Comparison of ENCODE assay signal across 1 cellular context in the genomic region with DNA sequence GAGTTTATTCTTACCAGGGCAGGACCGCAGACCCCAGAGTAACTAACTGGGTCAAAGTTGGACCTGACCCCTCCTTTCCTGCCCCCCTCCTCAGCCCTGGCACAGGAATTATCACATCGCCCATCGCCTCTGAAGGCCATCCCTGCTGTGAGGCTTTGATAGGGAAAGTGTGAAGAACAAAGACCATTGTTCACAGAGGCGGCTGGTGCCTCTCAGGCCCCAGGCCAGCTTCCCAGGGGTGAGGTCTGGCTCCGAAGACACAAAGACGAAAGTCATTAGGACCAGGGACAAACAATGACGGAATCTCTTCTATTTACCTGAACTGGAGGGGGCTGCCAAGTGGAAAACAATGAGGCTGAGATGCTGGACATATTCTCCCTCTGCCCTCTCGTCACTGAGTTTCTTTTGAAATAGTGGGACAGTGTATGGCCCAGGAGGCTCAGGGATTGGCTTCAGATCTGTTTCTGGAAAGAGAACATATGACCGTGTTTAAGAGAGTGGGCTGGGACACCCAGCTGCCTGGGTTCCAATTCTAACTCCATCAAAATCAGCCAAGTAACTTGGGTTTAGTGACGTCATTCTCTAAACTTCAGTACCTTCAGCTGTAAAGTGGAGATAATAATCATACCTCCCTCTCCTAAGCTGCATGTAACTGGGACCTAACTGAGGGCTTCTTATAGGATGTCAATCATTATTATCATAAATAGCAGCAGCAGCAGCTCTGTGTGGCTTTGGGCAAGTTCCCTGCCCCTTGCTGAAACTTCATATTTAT.
A peak's percentile ranks its signal among the peaks of the same experiment; 100 is the strongest.
TF ChIP-seq lines count a peak whose summit lies in the region.

No MANE protein-coding gene starts in this region.

TF ChIP-seq in WTC11, 78 proteins besides CTCF, POLR2A, EP300 and RAD21 (continued from another document and continues in another):
- TF ChIP-seq, protein P1, sequence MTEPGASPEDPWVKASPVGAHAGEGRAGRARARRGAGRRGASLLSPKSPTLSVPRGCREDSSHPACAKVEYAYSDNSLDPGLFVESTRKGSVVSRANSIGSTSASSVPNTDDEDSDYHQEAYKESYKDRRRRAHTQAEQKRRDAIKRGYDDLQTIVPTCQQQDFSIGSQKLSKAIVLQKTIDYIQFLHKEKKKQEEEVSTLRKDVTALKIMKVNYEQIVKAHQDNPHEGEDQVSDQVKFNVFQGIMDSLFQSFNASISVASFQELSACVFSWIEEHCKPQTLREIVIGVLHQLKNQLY (CRISPR knock-in tag; IDR thresholded peaks at IDR 0.05): no peak
- no peak for TF ChIP-seq ELF4 (CRISPR knock-in tag; IDR thresholded peaks at IDR 0.05; ENCODE audit: low read depth)
- TF ChIP-seq ATF1 (CRISPR knock-in tag; IDR thresholded peaks at IDR 0.05): no peak
- no peak for TF ChIP-seq ZNF317 (CRISPR knock-in tag; IDR thresholded peaks at IDR 0.05; ENCODE audit: borderline replicate concordance, low read depth)
- no peak for TF ChIP-seq NFATC4 (CRISPR knock-in tag; IDR thresholded peaks at IDR 0.05)
- TF ChIP-seq, protein P2, sequence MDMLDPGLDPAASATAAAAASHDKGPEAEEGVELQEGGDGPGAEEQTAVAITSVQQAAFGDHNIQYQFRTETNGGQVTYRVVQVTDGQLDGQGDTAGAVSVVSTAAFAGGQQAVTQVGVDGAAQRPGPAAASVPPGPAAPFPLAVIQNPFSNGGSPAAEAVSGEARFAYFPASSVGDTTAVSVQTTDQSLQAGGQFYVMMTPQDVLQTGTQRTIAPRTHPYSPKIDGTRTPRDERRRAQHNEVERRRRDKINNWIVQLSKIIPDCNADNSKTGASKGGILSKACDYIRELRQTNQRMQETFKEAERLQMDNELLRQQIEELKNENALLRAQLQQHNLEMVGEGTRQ (CRISPR knock-in tag; IDR thresholded peaks at IDR 0.05): 0 out of 2 replicates have a peak, but pooled peaks have one; percentile 16
- no peak for TF ChIP-seq ZNF232 (CRISPR knock-in tag; IDR thresholded peaks at IDR 0.05)
- TF ChIP-seq SP1 (CRISPR knock-in tag; conservative IDR thresholded peaks at IDR 0.05): peak; percentile 74
- TF ChIP-seq JAZF1 (CRISPR knock-in tag; IDR thresholded peaks at IDR 0.05): no peak
- no peak for TF ChIP-seq RORB (CRISPR knock-in tag; IDR thresholded peaks at IDR 0.05)
- TF ChIP-seq FOXP1 (CRISPR knock-in tag; IDR thresholded peaks at IDR 0.05; ENCODE audit: borderline replicate concordance): peak; percentile 75; the same call in 1 of the 2 replicates
- TF ChIP-seq SMAD3 (CRISPR knock-in tag; IDR thresholded peaks at IDR 0.05; ENCODE audit: borderline replicate concordance): 0 out of 2 replicates have a peak, but pooled peaks have one; percentile 53
- TF ChIP-seq ZNF263 (CRISPR knock-in tag; IDR thresholded peaks at IDR 0.05; ENCODE audit: low read depth): no peak
- TF ChIP-seq, protein P3, sequence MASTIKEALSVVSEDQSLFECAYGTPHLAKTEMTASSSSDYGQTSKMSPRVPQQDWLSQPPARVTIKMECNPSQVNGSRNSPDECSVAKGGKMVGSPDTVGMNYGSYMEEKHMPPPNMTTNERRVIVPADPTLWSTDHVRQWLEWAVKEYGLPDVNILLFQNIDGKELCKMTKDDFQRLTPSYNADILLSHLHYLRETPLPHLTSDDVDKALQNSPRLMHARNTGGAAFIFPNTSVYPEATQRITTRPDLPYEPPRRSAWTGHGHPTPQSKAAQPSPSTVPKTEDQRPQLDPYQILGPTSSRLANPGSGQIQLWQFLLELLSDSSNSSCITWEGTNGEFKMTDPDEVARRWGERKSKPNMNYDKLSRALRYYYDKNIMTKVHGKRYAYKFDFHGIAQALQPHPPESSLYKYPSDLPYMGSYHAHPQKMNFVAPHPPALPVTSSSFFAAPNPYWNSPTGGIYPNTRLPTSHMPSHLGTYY (CRISPR knock-in tag; IDR thresholded peaks at IDR 0.05): no peak
- TF ChIP-seq NR2C2 (CRISPR knock-in tag; IDR thresholded peaks at IDR 0.05): no peak
- TF ChIP-seq FOXK1 (CRISPR knock-in tag; IDR thresholded peaks at IDR 0.05): peak; percentile 91
- no peak for TF ChIP-seq FOXJ3 (CRISPR knock-in tag; IDR thresholded peaks at IDR 0.05; ENCODE audit: borderline replicate concordance)
- no peak for TF ChIP-seq NFYB (CRISPR knock-in tag; conservative IDR thresholded peaks at IDR 0.05; ENCODE audit: low read depth)
- no peak for TF ChIP-seq RELA (CRISPR knock-in tag; IDR thresholded peaks at IDR 0.05; ENCODE audit: borderline replicate concordance)
- TF ChIP-seq ETV6 (CRISPR knock-in tag; IDR thresholded peaks at IDR 0.05): peak; percentile 75; the same call in 1 of the 2 replicates
- TF ChIP-seq, protein P4, sequence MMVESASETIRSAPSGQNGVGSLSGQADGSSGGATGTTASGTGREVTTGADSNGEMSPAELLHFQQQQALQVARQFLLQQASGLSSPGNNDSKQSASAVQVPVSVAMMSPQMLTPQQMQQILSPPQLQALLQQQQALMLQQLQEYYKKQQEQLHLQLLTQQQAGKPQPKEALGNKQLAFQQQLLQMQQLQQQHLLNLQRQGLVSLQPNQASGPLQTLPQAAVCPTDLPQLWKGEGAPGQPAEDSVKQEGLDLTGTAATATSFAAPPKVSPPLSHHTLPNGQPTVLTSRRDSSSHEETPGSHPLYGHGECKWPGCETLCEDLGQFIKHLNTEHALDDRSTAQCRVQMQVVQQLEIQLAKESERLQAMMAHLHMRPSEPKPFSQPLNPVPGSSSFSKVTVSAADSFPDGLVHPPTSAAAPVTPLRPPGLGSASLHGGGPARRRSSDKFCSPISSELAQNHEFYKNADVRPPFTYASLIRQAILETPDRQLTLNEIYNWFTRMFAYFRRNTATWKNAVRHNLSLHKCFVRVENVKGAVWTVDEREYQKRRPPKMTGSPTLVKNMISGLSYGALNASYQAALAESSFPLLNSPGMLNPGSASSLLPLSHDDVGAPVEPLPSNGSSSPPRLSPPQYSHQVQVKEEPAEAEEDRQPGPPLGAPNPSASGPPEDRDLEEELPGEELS (CRISPR knock-in tag; IDR thresholded peaks at IDR 0.05): peak; percentile 88; the same call in 1 of the 2 replicates
- TF ChIP-seq TEAD4 (CRISPR knock-in tag; IDR thresholded peaks at IDR 0.05): no peak
- no peak for TF ChIP-seq ZNF416 (CRISPR knock-in tag; IDR thresholded peaks at IDR 0.05)
- TF ChIP-seq, protein P5, sequence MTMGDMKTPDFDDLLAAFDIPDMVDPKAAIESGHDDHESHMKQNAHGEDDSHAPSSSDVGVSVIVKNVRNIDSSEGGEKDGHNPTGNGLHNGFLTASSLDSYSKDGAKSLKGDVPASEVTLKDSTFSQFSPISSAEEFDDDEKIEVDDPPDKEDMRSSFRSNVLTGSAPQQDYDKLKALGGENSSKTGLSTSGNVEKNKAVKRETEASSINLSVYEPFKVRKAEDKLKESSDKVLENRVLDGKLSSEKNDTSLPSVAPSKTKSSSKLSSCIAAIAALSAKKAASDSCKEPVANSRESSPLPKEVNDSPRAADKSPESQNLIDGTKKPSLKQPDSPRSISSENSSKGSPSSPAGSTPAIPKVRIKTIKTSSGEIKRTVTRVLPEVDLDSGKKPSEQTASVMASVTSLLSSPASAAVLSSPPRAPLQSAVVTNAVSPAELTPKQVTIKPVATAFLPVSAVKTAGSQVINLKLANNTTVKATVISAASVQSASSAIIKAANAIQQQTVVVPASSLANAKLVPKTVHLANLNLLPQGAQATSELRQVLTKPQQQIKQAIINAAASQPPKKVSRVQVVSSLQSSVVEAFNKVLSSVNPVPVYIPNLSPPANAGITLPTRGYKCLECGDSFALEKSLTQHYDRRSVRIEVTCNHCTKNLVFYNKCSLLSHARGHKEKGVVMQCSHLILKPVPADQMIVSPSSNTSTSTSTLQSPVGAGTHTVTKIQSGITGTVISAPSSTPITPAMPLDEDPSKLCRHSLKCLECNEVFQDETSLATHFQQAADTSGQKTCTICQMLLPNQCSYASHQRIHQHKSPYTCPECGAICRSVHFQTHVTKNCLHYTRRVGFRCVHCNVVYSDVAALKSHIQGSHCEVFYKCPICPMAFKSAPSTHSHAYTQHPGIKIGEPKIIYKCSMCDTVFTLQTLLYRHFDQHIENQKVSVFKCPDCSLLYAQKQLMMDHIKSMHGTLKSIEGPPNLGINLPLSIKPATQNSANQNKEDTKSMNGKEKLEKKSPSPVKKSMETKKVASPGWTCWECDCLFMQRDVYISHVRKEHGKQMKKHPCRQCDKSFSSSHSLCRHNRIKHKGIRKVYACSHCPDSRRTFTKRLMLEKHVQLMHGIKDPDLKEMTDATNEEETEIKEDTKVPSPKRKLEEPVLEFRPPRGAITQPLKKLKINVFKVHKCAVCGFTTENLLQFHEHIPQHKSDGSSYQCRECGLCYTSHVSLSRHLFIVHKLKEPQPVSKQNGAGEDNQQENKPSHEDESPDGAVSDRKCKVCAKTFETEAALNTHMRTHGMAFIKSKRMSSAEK (CRISPR knock-in tag; IDR thresholded peaks at IDR 0.05; ENCODE audit: borderline replicate concordance): no peak
- TF ChIP-seq, protein P6, sequence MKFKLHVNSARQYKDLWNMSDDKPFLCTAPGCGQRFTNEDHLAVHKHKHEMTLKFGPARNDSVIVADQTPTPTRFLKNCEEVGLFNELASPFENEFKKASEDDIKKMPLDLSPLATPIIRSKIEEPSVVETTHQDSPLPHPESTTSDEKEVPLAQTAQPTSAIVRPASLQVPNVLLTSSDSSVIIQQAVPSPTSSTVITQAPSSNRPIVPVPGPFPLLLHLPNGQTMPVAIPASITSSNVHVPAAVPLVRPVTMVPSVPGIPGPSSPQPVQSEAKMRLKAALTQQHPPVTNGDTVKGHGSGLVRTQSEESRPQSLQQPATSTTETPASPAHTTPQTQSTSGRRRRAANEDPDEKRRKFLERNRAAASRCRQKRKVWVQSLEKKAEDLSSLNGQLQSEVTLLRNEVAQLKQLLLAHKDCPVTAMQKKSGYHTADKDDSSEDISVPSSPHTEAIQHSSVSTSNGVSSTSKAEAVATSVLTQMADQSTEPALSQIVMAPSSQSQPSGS (CRISPR knock-in tag; IDR thresholded peaks at IDR 0.05; ENCODE audit: borderline replicate concordance, low read depth): no peak
- TF ChIP-seq, protein P7, sequence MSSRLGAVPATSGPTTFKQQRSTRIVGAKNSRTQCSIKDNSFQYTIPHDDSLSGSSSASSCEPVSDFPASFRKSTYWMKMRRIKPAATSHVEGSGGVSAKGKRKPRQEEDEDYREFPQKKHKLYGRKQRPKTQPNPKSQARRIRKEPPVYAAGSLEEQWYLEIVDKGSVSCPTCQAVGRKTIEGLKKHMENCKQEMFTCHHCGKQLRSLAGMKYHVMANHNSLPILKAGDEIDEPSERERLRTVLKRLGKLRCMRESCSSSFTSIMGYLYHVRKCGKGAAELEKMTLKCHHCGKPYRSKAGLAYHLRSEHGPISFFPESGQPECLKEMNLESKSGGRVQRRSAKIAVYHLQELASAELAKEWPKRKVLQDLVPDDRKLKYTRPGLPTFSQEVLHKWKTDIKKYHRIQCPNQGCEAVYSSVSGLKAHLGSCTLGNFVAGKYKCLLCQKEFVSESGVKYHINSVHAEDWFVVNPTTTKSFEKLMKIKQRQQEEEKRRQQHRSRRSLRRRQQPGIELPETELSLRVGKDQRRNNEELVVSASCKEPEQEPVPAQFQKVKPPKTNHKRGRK (CRISPR knock-in tag; IDR thresholded peaks at IDR 0.05; ENCODE audit: borderline replicate concordance): no peak
- no peak for TF ChIP-seq HMGA2 (CRISPR knock-in tag; IDR thresholded peaks at IDR 0.05)
- no peak for TF ChIP-seq GABPB1 (CRISPR knock-in tag; IDR thresholded peaks at IDR 0.05)
- no peak for TF ChIP-seq CBFB (CRISPR knock-in tag; IDR thresholded peaks at IDR 0.05; ENCODE audit: low read depth)
- no peak for TF ChIP-seq MXD4 (CRISPR knock-in tag; IDR thresholded peaks at IDR 0.05; ENCODE audit: borderline replicate concordance)
- TF ChIP-seq, protein P8, sequence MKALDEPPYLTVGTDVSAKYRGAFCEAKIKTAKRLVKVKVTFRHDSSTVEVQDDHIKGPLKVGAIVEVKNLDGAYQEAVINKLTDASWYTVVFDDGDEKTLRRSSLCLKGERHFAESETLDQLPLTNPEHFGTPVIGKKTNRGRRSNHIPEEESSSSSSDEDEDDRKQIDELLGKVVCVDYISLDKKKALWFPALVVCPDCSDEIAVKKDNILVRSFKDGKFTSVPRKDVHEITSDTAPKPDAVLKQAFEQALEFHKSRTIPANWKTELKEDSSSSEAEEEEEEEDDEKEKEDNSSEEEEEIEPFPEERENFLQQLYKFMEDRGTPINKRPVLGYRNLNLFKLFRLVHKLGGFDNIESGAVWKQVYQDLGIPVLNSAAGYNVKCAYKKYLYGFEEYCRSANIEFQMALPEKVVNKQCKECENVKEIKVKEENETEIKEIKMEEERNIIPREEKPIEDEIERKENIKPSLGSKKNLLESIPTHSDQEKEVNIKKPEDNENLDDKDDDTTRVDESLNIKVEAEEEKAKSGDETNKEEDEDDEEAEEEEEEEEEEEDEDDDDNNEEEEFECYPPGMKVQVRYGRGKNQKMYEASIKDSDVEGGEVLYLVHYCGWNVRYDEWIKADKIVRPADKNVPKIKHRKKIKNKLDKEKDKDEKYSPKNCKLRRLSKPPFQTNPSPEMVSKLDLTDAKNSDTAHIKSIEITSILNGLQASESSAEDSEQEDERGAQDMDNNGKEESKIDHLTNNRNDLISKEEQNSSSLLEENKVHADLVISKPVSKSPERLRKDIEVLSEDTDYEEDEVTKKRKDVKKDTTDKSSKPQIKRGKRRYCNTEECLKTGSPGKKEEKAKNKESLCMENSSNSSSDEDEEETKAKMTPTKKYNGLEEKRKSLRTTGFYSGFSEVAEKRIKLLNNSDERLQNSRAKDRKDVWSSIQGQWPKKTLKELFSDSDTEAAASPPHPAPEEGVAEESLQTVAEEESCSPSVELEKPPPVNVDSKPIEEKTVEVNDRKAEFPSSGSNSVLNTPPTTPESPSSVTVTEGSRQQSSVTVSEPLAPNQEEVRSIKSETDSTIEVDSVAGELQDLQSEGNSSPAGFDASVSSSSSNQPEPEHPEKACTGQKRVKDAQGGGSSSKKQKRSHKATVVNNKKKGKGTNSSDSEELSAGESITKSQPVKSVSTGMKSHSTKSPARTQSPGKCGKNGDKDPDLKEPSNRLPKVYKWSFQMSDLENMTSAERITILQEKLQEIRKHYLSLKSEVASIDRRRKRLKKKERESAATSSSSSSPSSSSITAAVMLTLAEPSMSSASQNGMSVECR (CRISPR knock-in tag; IDR thresholded peaks at IDR 0.05; ENCODE audit: borderline replicate concordance): no peak
- no peak for TF ChIP-seq CREB1 (CRISPR knock-in tag; IDR thresholded peaks at IDR 0.05)
- TF ChIP-seq, protein P9, sequence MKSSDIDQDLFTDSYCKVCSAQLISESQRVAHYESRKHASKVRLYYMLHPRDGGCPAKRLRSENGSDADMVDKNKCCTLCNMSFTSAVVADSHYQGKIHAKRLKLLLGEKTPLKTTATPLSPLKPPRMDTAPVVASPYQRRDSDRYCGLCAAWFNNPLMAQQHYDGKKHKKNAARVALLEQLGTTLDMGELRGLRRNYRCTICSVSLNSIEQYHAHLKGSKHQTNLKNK (CRISPR knock-in tag; IDR thresholded peaks at IDR 0.05): no peak
- TF ChIP-seq, protein P10, sequence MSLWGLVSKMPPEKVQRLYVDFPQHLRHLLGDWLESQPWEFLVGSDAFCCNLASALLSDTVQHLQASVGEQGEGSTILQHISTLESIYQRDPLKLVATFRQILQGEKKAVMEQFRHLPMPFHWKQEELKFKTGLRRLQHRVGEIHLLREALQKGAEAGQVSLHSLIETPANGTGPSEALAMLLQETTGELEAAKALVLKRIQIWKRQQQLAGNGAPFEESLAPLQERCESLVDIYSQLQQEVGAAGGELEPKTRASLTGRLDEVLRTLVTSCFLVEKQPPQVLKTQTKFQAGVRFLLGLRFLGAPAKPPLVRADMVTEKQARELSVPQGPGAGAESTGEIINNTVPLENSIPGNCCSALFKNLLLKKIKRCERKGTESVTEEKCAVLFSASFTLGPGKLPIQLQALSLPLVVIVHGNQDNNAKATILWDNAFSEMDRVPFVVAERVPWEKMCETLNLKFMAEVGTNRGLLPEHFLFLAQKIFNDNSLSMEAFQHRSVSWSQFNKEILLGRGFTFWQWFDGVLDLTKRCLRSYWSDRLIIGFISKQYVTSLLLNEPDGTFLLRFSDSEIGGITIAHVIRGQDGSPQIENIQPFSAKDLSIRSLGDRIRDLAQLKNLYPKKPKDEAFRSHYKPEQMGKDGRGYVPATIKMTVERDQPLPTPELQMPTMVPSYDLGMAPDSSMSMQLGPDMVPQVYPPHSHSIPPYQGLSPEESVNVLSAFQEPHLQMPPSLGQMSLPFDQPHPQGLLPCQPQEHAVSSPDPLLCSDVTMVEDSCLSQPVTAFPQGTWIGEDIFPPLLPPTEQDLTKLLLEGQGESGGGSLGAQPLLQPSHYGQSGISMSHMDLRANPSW (CRISPR knock-in tag; conservative IDR thresholded peaks at IDR 0.05; ENCODE audit: low read depth): 0 out of 2 replicates have a peak, but pooled peaks have one; percentile 38
- no peak for TF ChIP-seq PRRX2 (CRISPR knock-in tag; IDR thresholded peaks at IDR 0.05)
